Comparison of ENCODE assay signal across 11 cellular contexts in genomic region chr12:1611775-1612174, GRCh38. TPM values are rescaled to one million over a fixed set of nuclear protein-coding genes. Genes with fewer than 3 reads are reported as not detected.
DNase-seq lines count a peak whose midpoint lies in the region; ATAC-seq and TF ChIP-seq lines count a peak whose summit lies in the region.
"Had no signal": no experiment of that assay in that cellular context is flagged by ENCODE, and none has a peak within 500 bp of the region (broad histone marks: within the 10 kb centered on the region; RNA-seq: fewer than 3 reads in every experiment).

No MANE protein-coding gene starts in this region.

- no peak overlapping the region for H3K27ac Mint-ChIP-seq in mesothelial cell of epicardium
- no peak overlapping the region for H3K27ac Mint-ChIP-seq in activated T-helper 1 cell treated with anti-CD3 and anti-CD28 coated beads, Interleukin-12 subunit alpha, Interleukin-12 subunit beta, Interleukin-2, Interleukin-4 antibody, amounts not matched to agents 30 ng/mL and 10 ng/mL and 1 ng/mL, durations not matched to agents 14 hours and 24 hours and 36 hours
- H3K27ac Mint-ChIP-seq: GM23338 had no signal

- H3K4me1 ChIP-seq in right cardiac atrium (ENCODE audit: control insufficient read depth, insufficient read depth, low read length), result no peaks in the 10 kb centered on the region
- peaks cover 15 to 32% (median 21%) of the 10 kb centered on the region in 4 donors for H3K4me1 ChIP-seq in upper lobe of left lung

- no peaks in the 10 kb centered on the region for H3K27me3 Mint-ChIP-seq in mesothelial cell of epicardium (ENCODE audit: low read depth)
- H3K27me3 Mint-ChIP-seq in activated T-helper 1 cell treated with anti-CD3 and anti-CD28 coated beads, Interleukin-12 subunit alpha, Interleukin-12 subunit beta, Interleukin-2, Interleukin-4 antibody, amounts not matched to agents 30 ng/mL and 10 ng/mL and 1 ng/mL, durations not matched to agents 14 hours and 24 hours and 36 hours (ENCODE audit: insufficient read depth), result peaks cover 5% of the 10 kb centered on the region

- no peak overlapping the region for H3K4me3 Mint-ChIP-seq in mesothelial cell of epicardium
- H3K4me3 Mint-ChIP-seq in activated T-helper 1 cell treated with anti-CD3 and anti-CD28 coated beads, Interleukin-12 subunit alpha, Interleukin-12 subunit beta, Interleukin-2, Interleukin-4 antibody, amounts not matched to agents 30 ng/mL and 10 ng/mL and 1 ng/mL, durations not matched to agents 14 hours and 24 hours and 36 hours, result no peak overlapping the region
- H3K4me3 Mint-ChIP-seq: GM23338 had no signal

- no peaks in the 10 kb centered on the region for H3K36me3 ChIP-seq in upper lobe of left lung

- H3K27me3 ChIP-seq in right cardiac atrium (ENCODE audit: control insufficient read depth, insufficient read depth), result no peaks in the 10 kb centered on the region
- H3K27me3 ChIP-seq in upper lobe of left lung, result no peaks in the 10 kb centered on the region

- 47% methylated on average over 5 of the region's 5 CpGs for WGBS in right cardiac atrium
- 64 to 72% methylated on average over 5 of the region's 5 CpGs for WGBS in upper lobe of left lung, 2 donors

- no peaks in the 10 kb centered on the region for H3K9me3 Mint-ChIP-seq in mesothelial cell of epicardium
- H3K9me3 Mint-ChIP-seq in activated T-helper 1 cell treated with anti-CD3 and anti-CD28 coated beads, Interleukin-12 subunit alpha, Interleukin-12 subunit beta, Interleukin-2, Interleukin-4 antibody, amounts not matched to agents 30 ng/mL and 10 ng/mL and 1 ng/mL, durations not matched to agents 14 hours and 24 hours and 36 hours, result no peaks in the 10 kb centered on the region
- H3K9me3 Mint-ChIP-seq: GM23338 had no signal

- no peaks in the 10 kb centered on the region for H3K36me3 Mint-ChIP-seq in mesothelial cell of epicardium
- no peaks in the 10 kb centered on the region for H3K36me3 Mint-ChIP-seq in activated T-helper 1 cell treated with anti-CD3 and anti-CD28 coated beads, Interleukin-12 subunit alpha, Interleukin-12 subunit beta, Interleukin-2, Interleukin-4 antibody, amounts not matched to agents 30 ng/mL and 10 ng/mL and 1 ng/mL, durations not matched to agents 14 hours and 24 hours and 36 hours (ENCODE audit: low read depth)

- H3K4me3 ChIP-seq in right cardiac atrium (ENCODE audit: low read length), result no peak overlapping the region
- no peak overlapping the region for H3K4me3 ChIP-seq in upper lobe of left lung
- H3K4me3 ChIP-seq: GM23338 had no signal

- DNase-seq in A172 (ENCODE audit: low spot score) (peak; percentile 51), HS-5 (ENCODE audit: low read depth) (peak; percentile 80), astrocyte of the hippocampus (ENCODE audit: low read depth, low spot score) (peak; percentile 75), right cardiac atrium (no peak), NCI-H1048 (lab: John Stamatoyannopoulos, UW) (no peak), mesothelial cell of epicardium (ENCODE audit: low spot score in 2 of 2, unreplicated experiment in 2 of 2) (no peak), upper lobe of left lung (no peak)
- DNase-seq in activated T-helper 1 cell treated with anti-CD3 and anti-CD28 coated beads, Interleukin-12 subunit alpha, Interleukin-12 subunit beta, Interleukin-2, Interleukin-4 antibody, amounts not matched to agents 30 ng/mL and 10 ng/mL and 1 ng/mL, durations not matched to agents 14 hours and 24 hours and 36 hours (ENCODE audit: low spot score), result no peak
- DNase-seq: NCI-H510A had no signal

- H3K27ac ChIP-seq in right cardiac atrium (ENCODE audit: low read length), result peak overlapping the region; percentile 46
- H3K27ac ChIP-seq in upper lobe of left lung, result no peak overlapping the region

- intact Hi-C loops in right cardiac atrium (cut with DNase I), result no loop called here
- intact Hi-C loops in activated T-helper 1 cell treated with anti-CD3 and anti-CD28 coated beads, Interleukin-12 subunit alpha, Interleukin-12 subunit beta, Interleukin-2, Interleukin-4 antibody, amounts not matched to agents 30 ng/mL and 10 ng/mL and 1 ng/mL, durations not matched to agents 14 hours and 24 hours and 36 hours (cut with micrococcal nuclease), result no loop called here

- ATAC-seq in right cardiac atrium (peak in 1 of 2 donors; percentile 35), upper lobe of left lung (ENCODE audit: low FRiP score in 2 of 2) (no peak)
- ATAC-seq: esophagus mucosa, GM23338 had no signal

- no peak for TF ChIP-seq CTCF in mesothelial cell of epicardium (IDR thresholded peaks at IDR 0.05; ENCODE audit: unreplicated experiment)
- TF ChIP-seq CTCF in upper lobe of left lung (IDR thresholded peaks at IDR 0.05), result no peak

- peaks cover 4% of the 10 kb centered on the region for H3K4me1 Mint-ChIP-seq in mesothelial cell of epicardium
- peaks cover 9% of the 10 kb centered on the region for H3K4me1 Mint-ChIP-seq in activated T-helper 1 cell treated with anti-CD3 and anti-CD28 coated beads, Interleukin-12 subunit alpha, Interleukin-12 subunit beta, Interleukin-2, Interleukin-4 antibody, amounts not matched to agents 30 ng/mL and 10 ng/mL and 1 ng/mL, durations not matched to agents 14 hours and 24 hours and 36 hours (ENCODE audit: low read depth)

- H3K9me3 ChIP-seq in right cardiac atrium (ENCODE audit: control insufficient read depth, low read length), result no peaks in the 10 kb centered on the region
- no peaks in the 10 kb centered on the region for H3K9me3 ChIP-seq in upper lobe of left lung

- no peak for TF ChIP-seq EP300 in upper lobe of left lung (IDR thresholded peaks at IDR 0.05)

- no peak for TF ChIP-seq POLR2A in upper lobe of left lung (IDR thresholded peaks at IDR 0.05)

RNA-seq across cellular contexts. Expression of gene WNT5B, which starts 17.3 kb away (rescaled TPM):
- total RNA-seq in A172 (2014; rRNA removed; shearing (Covaris generic)), result 10.1 and 10.3 TPM in 2 replicates
- total RNA-seq in right cardiac atrium (1 to 10 TPM; 1.7 to 3.6 (median 2.6) TPM), mesothelial cell of epicardium (54.4 to 58.3 TPM (median 56.2 TPM) in 3 replicates), upper lobe of left lung (1 to 10 TPM in 5 of 6 donors, not detected in 1; 5.8 to 9.7 (median 7.0) TPM)
- polyA plus RNA-seq in right cardiac atrium, result 1.7 TPM
- total RNA-seq in activated T-helper 1 cell treated with anti-CD3 and anti-CD28 coated beads, Interleukin-12 subunit alpha, Interleukin-12 subunit beta, Interleukin-2, Interleukin-4 antibody, amounts not matched to agents 30 ng/mL and 10 ng/mL and 1 ng/mL, durations not matched to agents 14 hours and 24 hours and 36 hours, result 1.1 and 2.0 TPM in 2 replicates

RNA-seq across cellular contexts. Expression of gene FBXL14, which starts 17.4 kb away (rescaled TPM):
- total RNA-seq in A172 (2014; rRNA removed; shearing (Covaris generic)), result 4.7 and 5.0 TPM in 2 replicates
- total RNA-seq in right cardiac atrium (1 to 10 TPM; 6.5 to 8.3 (median 8.0) TPM), mesothelial cell of epicardium (14.1 to 14.8 TPM (median 14.3 TPM) in 3 replicates), upper lobe of left lung (10 to 100 TPM in 4 of 6 donors, 1 to 10 TPM in 2; 8.5 to 22.0 (median 14.4) TPM)
- polyA plus RNA-seq in right cardiac atrium, result 4.7 TPM
- total RNA-seq in activated T-helper 1 cell treated with anti-CD3 and anti-CD28 coated beads, Interleukin-12 subunit alpha, Interleukin-12 subunit beta, Interleukin-2, Interleukin-4 antibody, amounts not matched to agents 30 ng/mL and 10 ng/mL and 1 ng/mL, durations not matched to agents 14 hours and 24 hours and 36 hours, result 19.4 and 20.4 TPM in 2 replicates

Comparison
In these comparisons a context has a peak if more than half of its experiments do, and no peak if none do; other contexts are left out.
1. DNase-seq: peak in A172 (single experiment), HS-5 (single experiment) and astrocyte of the hippocampus (single experiment); none in right cardiac atrium (0 of 3), NCI-H1048 (single experiment), mesothelial cell of epicardium (0 of 2), activated T-helper 1 cell treated with anti-CD3 and anti-CD28 coated beads, Interleukin-12 subunit alpha, Interleukin-12 subunit beta, Interleukin-2, Interleukin-4 antibody, amounts not matched to agents 30 ng/mL and 10 ng/mL and 1 ng/mL, durations not matched to agents 14 hours and 24 hours and 36 hours (single experiment) and upper lobe of left lung (0 of 2).